Comparison of ENCODE assay signal across 1 cellular context in genomic region chr12:56078931-56079728, GRCh38.
TF ChIP-seq lines count a peak whose summit lies in the region.

No MANE protein-coding gene starts in this region.

TF ChIP-seq in HEK293, 187 proteins besides CTCF, POLR2A, EP300 and RAD21 (continued from another document):
- TF ChIP-seq ZBTB6 (tag by site-specific recombination; IDR thresholded peaks at IDR 0.05): no peak
- TF ChIP-seq SCRT1 (tag by site-specific recombination; IDR thresholded peaks at IDR 0.05; ENCODE audit: borderline replicate concordance): 0 out of 2 replicates have a peak, but pooled peaks have one; percentile 13
- TF ChIP-seq RBAK (tag by site-specific recombination; IDR thresholded peaks at IDR 0.05): no peak
- peak; percentile 99 for TF ChIP-seq ZNF341 (tag by site-specific recombination; IDR thresholded peaks at IDR 0.05; ENCODE audit: low read depth)
- TF ChIP-seq ZNF660 (tag by site-specific recombination; IDR thresholded peaks at IDR 0.05): 0 out of 2 replicates have a peak, but pooled peaks have one; percentile 46
- TF ChIP-seq OSR2 (tag by site-specific recombination; IDR thresholded peaks at IDR 0.05): no peak
- no peak for TF ChIP-seq ZNF184 (tag by site-specific recombination; IDR thresholded peaks at IDR 0.05)
- TF ChIP-seq, protein P1, sequence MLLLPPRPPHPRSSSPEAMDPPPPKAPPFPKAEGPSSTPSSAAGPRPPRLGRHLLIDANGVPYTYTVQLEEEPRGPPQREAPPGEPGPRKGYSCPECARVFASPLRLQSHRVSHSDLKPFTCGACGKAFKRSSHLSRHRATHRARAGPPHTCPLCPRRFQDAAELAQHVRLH (tag by site-specific recombination; IDR thresholded peaks at IDR 0.05): peak; percentile 42; the same call in 1 of the 2 replicates
- TF ChIP-seq HIC1 (tag by site-specific recombination; IDR thresholded peaks at IDR 0.05): peak; percentile 86
- TF ChIP-seq, protein P2, sequence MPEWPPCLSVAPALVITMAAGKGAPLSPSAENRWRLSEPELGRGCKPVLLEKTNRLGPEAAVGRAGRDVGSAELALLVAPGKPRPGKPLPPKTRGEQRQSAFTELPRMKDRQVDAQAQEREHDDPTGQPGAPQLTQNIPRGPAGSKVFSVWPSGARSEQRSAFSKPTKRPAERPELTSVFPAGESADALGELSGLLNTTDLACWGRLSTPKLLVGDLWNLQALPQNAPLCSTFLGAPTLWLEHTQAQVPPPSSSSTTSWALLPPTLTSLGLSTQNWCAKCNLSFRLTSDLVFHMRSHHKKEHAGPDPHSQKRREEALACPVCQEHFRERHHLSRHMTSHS (tag by site-specific recombination; IDR thresholded peaks at IDR 0.05): no peak
- TF ChIP-seq ZNF324 (tag by site-specific recombination; IDR thresholded peaks at IDR 0.05): peak; percentile 93
- peak; percentile 98 for TF ChIP-seq ZNF600 (tag by site-specific recombination; IDR thresholded peaks at IDR 0.05)
- peak; percentile 47; the same call in 1 of the 2 replicates for TF ChIP-seq YY1 (tag by site-specific recombination; IDR thresholded peaks at IDR 0.05)
- TF ChIP-seq ZNF112 (tag by site-specific recombination; IDR thresholded peaks at IDR 0.05): no peak
- TF ChIP-seq ZFP37 (tag by site-specific recombination; IDR thresholded peaks at IDR 0.05): peak; percentile 95
- peak; percentile 74 for TF ChIP-seq GLIS1 (tag by site-specific recombination; IDR thresholded peaks at IDR 0.05)
- TF ChIP-seq, protein P3, sequence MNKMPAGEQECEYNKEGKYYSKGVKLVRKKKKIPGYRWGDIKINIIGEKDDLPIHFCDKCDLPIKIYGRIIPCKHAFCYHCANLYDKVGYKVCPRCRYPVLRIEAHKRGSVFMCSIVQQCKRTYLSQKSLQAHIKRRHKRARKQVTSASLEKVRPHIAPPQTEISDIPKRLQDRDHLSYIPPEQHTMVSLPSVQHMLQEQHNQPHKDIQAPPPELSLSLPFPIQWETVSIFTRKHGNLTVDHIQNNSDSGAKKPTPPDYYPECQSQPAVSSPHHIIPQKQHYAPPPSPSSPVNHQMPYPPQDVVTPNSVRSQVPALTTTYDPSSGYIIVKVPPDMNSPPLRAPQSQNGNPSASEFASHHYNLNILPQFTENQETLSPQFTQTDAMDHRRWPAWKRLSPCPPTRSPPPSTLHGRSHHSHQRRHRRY (tag by site-specific recombination; IDR thresholded peaks at IDR 0.05): no peak
- peak; percentile 83 for TF ChIP-seq SP7 (tag by site-specific recombination; IDR thresholded peaks at IDR 0.05)
- TF ChIP-seq ZNF76 (tag by site-specific recombination; IDR thresholded peaks at IDR 0.05; ENCODE audit: borderline replicate concordance, low read depth): peak; percentile 47; the same call in 1 of the 2 replicates
- no peak for TF ChIP-seq ZBTB44 (tag by site-specific recombination; IDR thresholded peaks at IDR 0.05)
- peak; percentile 88 for TF ChIP-seq SCRT2 (tag by site-specific recombination; IDR thresholded peaks at IDR 0.05)
- TF ChIP-seq, protein P4, sequence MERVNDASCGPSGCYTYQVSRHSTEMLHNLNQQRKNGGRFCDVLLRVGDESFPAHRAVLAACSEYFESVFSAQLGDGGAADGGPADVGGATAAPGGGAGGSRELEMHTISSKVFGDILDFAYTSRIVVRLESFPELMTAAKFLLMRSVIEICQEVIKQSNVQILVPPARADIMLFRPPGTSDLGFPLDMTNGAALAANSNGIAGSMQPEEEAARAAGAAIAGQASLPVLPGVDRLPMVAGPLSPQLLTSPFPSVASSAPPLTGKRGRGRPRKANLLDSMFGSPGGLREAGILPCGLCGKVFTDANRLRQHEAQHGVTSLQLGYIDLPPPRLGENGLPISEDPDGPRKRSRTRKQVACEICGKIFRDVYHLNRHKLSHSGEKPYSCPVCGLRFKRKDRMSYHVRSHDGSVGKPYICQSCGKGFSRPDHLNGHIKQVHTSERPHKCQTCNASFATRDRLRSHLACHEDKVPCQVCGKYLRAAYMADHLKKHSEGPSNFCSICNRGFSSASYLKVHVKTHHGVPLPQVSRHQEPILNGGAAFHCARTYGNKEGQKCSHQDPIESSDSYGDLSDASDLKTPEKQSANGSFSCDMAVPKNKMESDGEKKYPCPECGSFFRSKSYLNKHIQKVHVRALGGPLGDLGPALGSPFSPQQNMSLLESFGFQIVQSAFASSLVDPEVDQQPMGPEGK (tag by site-specific recombination; IDR thresholded peaks at IDR 0.05): peak; percentile 70
